Comparison of ENCODE assay signal across 35 cellular contexts in the genomic region with DNA sequence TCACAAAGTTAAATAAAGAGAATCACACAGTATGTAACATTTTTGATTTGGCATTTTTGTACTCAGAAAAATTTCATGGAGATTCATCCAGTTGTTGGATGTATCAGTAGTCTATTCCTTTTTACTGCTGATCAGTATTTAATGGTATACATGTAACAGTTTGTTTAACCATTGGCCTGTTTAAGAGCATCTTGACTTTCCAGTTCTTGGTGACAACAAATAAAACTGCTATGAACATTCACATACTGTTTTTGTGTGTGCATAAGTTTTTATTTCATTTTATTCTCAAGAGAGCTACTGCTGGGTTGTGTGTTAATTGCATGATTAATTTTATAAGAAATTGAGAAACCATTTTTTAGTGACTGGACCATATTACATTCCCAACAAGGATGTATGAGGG.
"Had no signal": no experiment of that assay in that cellular context is flagged by ENCODE, and none has a peak within 500 bp of the region (broad histone marks: within the 10 kb centered on the region; RNA-seq: fewer than 3 reads in every experiment).

No MANE protein-coding gene starts in this region.

- H3K27ac ChIP-seq: KMS-11 had no signal

- DNase-seq: Karpas-422, Kasumi-1, MG63, MM.1S, MV-4-11, NCI-H1048, NCI-H1092, NCI-H1092 treated with DMSO at 0.1 percent for 48 hours, NCI-H1105, NCI-H1105 treated with DMSO at 0.1 percent for 48 hours, NCI-H1417, NCI-H1417 treated with DMSO at 0.1 percent for 48 hours, NCI-H1436, NCI-H1436 treated with DMSO at 0.1 percent for 48 hours, NCI-H146, NCI-H1694, NCI-H1694 treated with DMSO at 0.1 percent for 48 hours, NCI-H187, NCI-H187 treated with DMSO at 0.1 percent for 48 hours, NCI-H1930, NCI-H2029, NCI-H2029 treated with DMSO at 0.1 percent for 48 hours, NCI-H2081, NCI-H2081 treated with DMSO at 0.1 percent for 48 hours, NCI-H2107, NCI-H2171, NCI-H2171 treated with DMSO at 0.1 percent for 48 hours, NCI-H2227 treated with DMSO at 0.1 percent for 48 hours, NCI-H226, NCI-H345, NCI-H446, NCI-H446 treated with DMSO at 0.1 percent for 48 hours, NCI-H510A, NCI-H510A treated with DMSO at 0.1 percent for 48 hours had no signal

- H3K4me3 ChIP-seq: MG63 had no signal
